In the genomic region with DNA sequence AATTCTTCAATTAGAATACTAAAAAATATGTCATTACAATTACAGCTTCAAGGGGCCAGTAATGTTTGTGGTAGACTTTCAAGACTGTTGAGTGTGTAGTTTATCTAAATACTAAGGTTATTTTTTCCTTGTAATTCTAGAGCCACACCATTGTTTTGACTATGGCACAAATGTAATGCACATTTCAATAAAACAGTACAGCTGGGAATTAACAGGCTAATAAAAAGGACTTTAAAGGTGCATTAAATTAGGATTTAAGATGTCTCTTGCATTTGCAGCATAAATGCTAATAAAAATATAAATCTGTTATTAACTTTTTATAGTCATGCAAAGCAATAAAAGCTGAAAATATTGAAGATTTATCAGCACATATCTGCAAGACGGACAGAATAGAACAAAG, we compare ENCODE assay signal across 27 cellular contexts.
"Had no signal": no experiment of that assay in that cellular context is flagged by ENCODE, and none has a peak within 500 bp of the region (broad histone marks: within the 10 kb centered on the region; RNA-seq: fewer than 3 reads in every experiment).

No MANE protein-coding gene starts in this region.

- H3K27me3 Mint-ChIP-seq: stimulated activated memory B cell treated with anti-CD40 and anti-IgM and Interleukin-4, amounts not matched to agents 10 μg/mL and 1 μg/mL and 100 μg/mL, for 72 hours; stimulated activated naive B cell treated with anti-CD40 and anti-IgM and Interleukin-4, amounts not matched to agents 10 μg/mL and 1 μg/mL and 100 μg/mL, for 72 hours; stimulated activated naive CD8-positive, alpha-beta T cell treated with anti-CD3 and anti-CD28 coated beads, Interleukin-15, amount 100 ng/mL, for 72 hours; stimulated activated naive CD8-positive, alpha-beta T cell treated with anti-CD3 and anti-CD28 coated beads, Interleukin-15, Interleukin-2, amounts not matched to agents 100 ng/mL and 50 ng/mL, for 24 hours; type B pancreatic cell had no signal

- H3K9me3 Mint-ChIP-seq: stimulated activated memory B cell treated with anti-CD40 and anti-IgM and Interleukin-4, amounts not matched to agents 10 μg/mL and 1 μg/mL and 100 μg/mL, for 72 hours; stimulated activated naive B cell treated with anti-CD40 and anti-IgM and Interleukin-4, amounts not matched to agents 10 μg/mL and 1 μg/mL and 100 μg/mL, for 72 hours; stimulated activated naive CD8-positive, alpha-beta T cell treated with anti-CD3 and anti-CD28 coated beads, Interleukin-15, amount 100 ng/mL, for 72 hours; stimulated activated naive CD8-positive, alpha-beta T cell treated with anti-CD3 and anti-CD28 coated beads, Interleukin-15, Interleukin-2, amounts not matched to agents 100 ng/mL and 50 ng/mL, for 24 hours; type B pancreatic cell had no signal

- H3K4me3 Mint-ChIP-seq: stimulated activated effector memory CD8-positive, alpha-beta T cell treated with anti-CD3 and anti-CD28 coated beads, Interleukin-12 subunit alpha, Interleukin-12 subunit beta, amount 100 ng/mL, for 72 hours; stimulated activated memory B cell treated with anti-CD40 and anti-IgM and Interleukin-4, amounts not matched to agents 10 μg/mL and 1 μg/mL and 100 μg/mL, for 72 hours; stimulated activated naive B cell treated with anti-CD40 and anti-IgM and Interleukin-4, amounts not matched to agents 10 μg/mL and 1 μg/mL and 100 μg/mL, for 72 hours; stimulated activated naive CD8-positive, alpha-beta T cell treated with anti-CD3 and anti-CD28 coated beads, Interleukin-15, amount 100 ng/mL, for 72 hours; stimulated activated naive CD8-positive, alpha-beta T cell treated with anti-CD3 and anti-CD28 coated beads, Interleukin-15, Interleukin-2, amounts not matched to agents 100 ng/mL and 50 ng/mL, for 24 hours; type B pancreatic cell had no signal

- H3K4me3 ChIP-seq: stomach, suprapubic skin, testis, thoracic aorta, thyroid gland, tibial artery, tibial nerve, transverse colon, upper lobe of left lung, upper lobe of right lung, uterus, vagina had no signal

- H3K9me3 ChIP-seq: stomach, suprapubic skin, testis, thoracic aorta, thyroid gland, tibial artery, tibial nerve, transverse colon, upper lobe of left lung, upper lobe of right lung, uterus, vagina had no signal

- ATAC-seq: stimulated activated effector memory CD8-positive, alpha-beta T cell treated with anti-CD3 and anti-CD28 coated beads, Interleukin-12 subunit alpha, Interleukin-12 subunit beta, amount 100 ng/mL, for 72 hours; stimulated activated memory B cell treated with anti-CD40 and anti-IgM and Interleukin-4, amounts not matched to agents 10 μg/mL and 1 μg/mL and 100 μg/mL, for 72 hours; stimulated activated naive B cell treated with anti-CD40 and anti-IgM and Interleukin-4, amounts not matched to agents 10 μg/mL and 1 μg/mL and 100 μg/mL, for 72 hours; stimulated activated naive CD8-positive, alpha-beta T cell treated with anti-CD3 and anti-CD28 coated beads, Interleukin-15, amount 100 ng/mL, for 72 hours; stimulated activated naive CD8-positive, alpha-beta T cell treated with anti-CD3 and anti-CD28 coated beads, Interleukin-15, Interleukin-2, amounts not matched to agents 100 U/mL and 50 U/mL, for 24 hours; upper lobe of right lung had no signal

- H3K36me3 ChIP-seq: stomach, suprapubic skin, thoracic aorta, thyroid gland, tibial artery, tibial nerve, transverse colon, upper lobe of left lung, upper lobe of right lung, uterus, vagina had no signal

- H3K27me3 ChIP-seq: stomach, suprapubic skin, testis, thyroid gland, tibial artery, tibial nerve, transverse colon, upper lobe of left lung, upper lobe of right lung, uterus, vagina had no signal

- H3K36me3 Mint-ChIP-seq: stimulated activated effector memory CD8-positive, alpha-beta T cell treated with anti-CD3 and anti-CD28 coated beads, Interleukin-12 subunit alpha, Interleukin-12 subunit beta, amount 100 ng/mL, for 72 hours; stimulated activated memory B cell treated with anti-CD40 and anti-IgM and Interleukin-4, amounts not matched to agents 10 μg/mL and 1 μg/mL and 100 μg/mL, for 72 hours; stimulated activated naive B cell treated with anti-CD40 and anti-IgM and Interleukin-4, amounts not matched to agents 10 μg/mL and 1 μg/mL and 100 μg/mL, for 72 hours; type B pancreatic cell had no signal

- H3K27ac ChIP-seq: stomach, suprapubic skin, testis, thoracic aorta, thyroid gland, tibial artery, tibial nerve, transverse colon, upper lobe of left lung, upper lobe of right lung, uterus, vagina had no signal

- H3K27ac Mint-ChIP-seq: stimulated activated effector memory CD8-positive, alpha-beta T cell treated with anti-CD3 and anti-CD28 coated beads, Interleukin-12 subunit alpha, Interleukin-12 subunit beta, amount 100 ng/mL, for 72 hours; stimulated activated memory B cell treated with anti-CD40 and anti-IgM and Interleukin-4, amounts not matched to agents 10 μg/mL and 1 μg/mL and 100 μg/mL, for 72 hours; stimulated activated naive B cell treated with anti-CD40 and anti-IgM and Interleukin-4, amounts not matched to agents 10 μg/mL and 1 μg/mL and 100 μg/mL, for 72 hours; stimulated activated naive CD8-positive, alpha-beta T cell treated with anti-CD3 and anti-CD28 coated beads, Interleukin-15, amount 100 ng/mL, for 72 hours; stimulated activated naive CD8-positive, alpha-beta T cell treated with anti-CD3 and anti-CD28 coated beads, Interleukin-15, Interleukin-2, amounts not matched to agents 100 ng/mL and 50 ng/mL, for 24 hours; type B pancreatic cell had no signal

- DNase-seq: stimulated activated CD4-positive, alpha-beta T cell treated with anti-CD3 and anti-CD28 coated beads, Interleukin-2, amount 100 ng/mL, for 48 hours; stimulated activated CD4-positive, alpha-beta T cell treated with anti-CD3 and anti-CD28 coated beads, Interleukin-4, amount 100 ng/mL, for 1 hour; stimulated activated CD4-positive, alpha-beta T cell treated with anti-CD3 and anti-CD28 coated beads, Interleukin-4, amount 100 ng/mL, for 24 hours; stimulated activated CD4-positive, alpha-beta T cell treated with anti-CD3 and anti-CD28 coated beads, Interleukin-4, amount 100 ng/mL, for 4 hours; stimulated activated CD8-positive, alpha-beta memory T cell treated with anti-CD3 and anti-CD28 coated beads, Interleukin-4, amount 100 ng/mL, for 48 hours; stimulated activated naive B cell treated with anti-CD40 and anti-IgM and Interleukin-4, amounts not matched to agents 10 μg/mL and 1 μg/mL and 100 μg/mL, for 72 hours; stimulated activated naive CD4-positive, alpha-beta T cell; stimulated activated naive CD4-positive, alpha-beta T cell treated with Interleukin-2 at 50 U/mL for 16 hours; stimulated activated naive CD8-positive, alpha-beta T cell treated with anti-CD3 and anti-CD28 coated beads, Interleukin-15, amount 100 ng/mL, for 72 hours; stimulated activated naive CD8-positive, alpha-beta T cell treated with anti-CD3 and anti-CD28 coated beads, Interleukin-15, Interleukin-2, amounts not matched to agents 100 U/mL and 50 U/mL, for 24 hours; stomach; testis; thyroid gland; tibial artery; transverse colon; trophoblast cell; upper lobe of left lung; upper lobe of right lung; uterus had no signal

- H3K4me1 Mint-ChIP-seq: stimulated activated effector memory CD8-positive, alpha-beta T cell treated with anti-CD3 and anti-CD28 coated beads, Interleukin-12 subunit alpha, Interleukin-12 subunit beta, amount 100 ng/mL, for 72 hours; stimulated activated memory B cell treated with anti-CD40 and anti-IgM and Interleukin-4, amounts not matched to agents 10 μg/mL and 1 μg/mL and 100 μg/mL, for 72 hours; stimulated activated naive B cell treated with anti-CD40 and anti-IgM and Interleukin-4, amounts not matched to agents 10 μg/mL and 1 μg/mL and 100 μg/mL, for 72 hours; stimulated activated naive CD8-positive, alpha-beta T cell treated with anti-CD3 and anti-CD28 coated beads, Interleukin-15, amount 100 ng/mL, for 72 hours had no signal

- H3K4me1 ChIP-seq: stomach, suprapubic skin, testis, thyroid gland, tibial artery, tibial nerve, transverse colon, upper lobe of left lung, upper lobe of right lung, uterus, vagina had no signal
